ENCODE assay signal across 20 cellular contexts in the genomic region with DNA sequence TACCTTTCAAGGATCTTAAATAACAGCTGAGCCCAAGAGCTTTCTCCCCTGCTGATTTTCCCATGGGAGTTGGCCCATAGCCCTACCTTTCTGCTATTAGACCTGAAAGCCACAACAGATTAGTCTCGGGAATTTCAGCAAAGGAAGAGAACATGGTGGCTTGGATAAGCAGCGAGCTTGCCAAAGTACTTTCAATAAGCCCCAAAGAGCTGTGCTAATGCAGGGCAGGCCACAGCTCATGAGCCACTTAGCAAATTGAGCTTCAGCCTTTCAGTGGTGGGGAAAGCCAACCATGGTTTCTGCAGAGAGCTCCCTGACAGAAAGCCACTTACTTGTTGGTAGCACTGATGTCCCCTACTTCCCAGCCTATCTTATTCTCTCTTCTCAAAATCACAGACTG.
"Had no signal": no experiment of that assay in that cellular context is flagged by ENCODE, and none has a peak within 500 bp of the region (broad histone marks: within the 10 kb centered on the region; RNA-seq: fewer than 3 reads in every experiment).

No MANE protein-coding gene starts in this region.

- ATAC-seq: gastrocnemius medialis, heart right ventricle, left cardiac atrium, left lung, left ventricle myocardium superior, lower lobe of right lung, mucosa of descending colon had no signal

- H3K4me1 ChIP-seq: esophagus squamous epithelium, gastrocnemius medialis, heart right ventricle, left lung, lower lobe of right lung had no signal

- H3K4me3 ChIP-seq: coronary artery, dorsolateral prefrontal cortex, esophagus squamous epithelium, gastrocnemius medialis, heart right ventricle, left lung, lower lobe of right lung, mucosa of descending colon had no signal

- H3K27me3 ChIP-seq: gastrocnemius medialis, heart right ventricle, left lung had no signal

- H3K9me3 ChIP-seq: esophagus squamous epithelium, gastrocnemius medialis, heart right ventricle, left lung, lower lobe of right lung, mucosa of descending colon had no signal

- H3K27ac ChIP-seq: coronary artery, dorsolateral prefrontal cortex, esophagus squamous epithelium, gastrocnemius medialis, heart right ventricle, left lung, lower lobe of right lung had no signal

- DNase-seq: dermis blood vessel endothelial cell; dorsolateral prefrontal cortex; effector CD4-positive, alpha-beta T cell; effector memory CD4-positive, alpha-beta T cell; esophagus squamous epithelium; foreskin fibroblast; foreskin melanocyte; gastrocnemius medialis; glutamatergic neuron; head of caudate nucleus; heart right ventricle; hippocampal formation; left cardiac atrium; left lung; left ventricle myocardium superior; lower lobe of right lung; mesenchymal stem cell; mucosa of descending colon; naive B cell had no signal

- H3K36me3 ChIP-seq: esophagus squamous epithelium, gastrocnemius medialis, heart right ventricle, left lung, lower lobe of right lung had no signal
